Comparison of ENCODE assay signal across 29 cellular contexts in genomic region chr6:158509465-158509864, GRCh38.
"Had no signal": no experiment of that assay in that cellular context is flagged by ENCODE, and none has a peak within 500 bp of the region (broad histone marks: within the 10 kb centered on the region; RNA-seq: fewer than 3 reads in every experiment).

No MANE protein-coding gene starts in this region.

- H3K27me3 ChIP-seq: brain microvascular endothelial cell had no signal

- H3K36me3 ChIP-seq: brain microvascular endothelial cell had no signal

- ATAC-seq: activated T-cell treated with anti-CD3 and anti-CD28 coated beads, Interleukin-2, amount 50 U/mL, for 72 hours; activated T-helper 17 cell treated with anti-CD3 and anti-CD28 coated beads, Interleukin-2, amount 50 U/mL, for 72 hours; PC-3 had no signal

- DNase-seq: activated B cell treated with CpG ODN at 0.5 μM for 24 hours; activated CD4-positive, alpha-beta memory T cell treated with anti-CD3 and anti-CD28 coated beads, Interleukin-2, amount 10 ng/mL, durations not matched to agents 7 days and 5 days; activated CD4-positive, alpha-beta T cell treated with anti-CD3 and anti-CD28 coated beads for 4 hours; activated CD4-positive, CD25-positive, alpha-beta regulatory T cell treated with anti-CD3 and anti-CD28 coated beads, Interleukin-2, amount 50 U/mL, for 72 hours; activated effector memory CD4-positive, alpha-beta T cell treated with anti-CD3 and anti-CD28 coated beads, Interleukin-2, amount 50 U/mL, for 16 hours; activated naive CD4-positive, alpha-beta T cell; activated naive CD4-positive, alpha-beta T cell treated with anti-CD3 and anti-CD28 coated beads, Interleukin-2, amount 50 U/mL, for 16 hours; activated naive CD8-positive, alpha-beta T cell treated with anti-CD3 and anti-CD28 coated beads for 36 hours; activated T-cell treated with anti-CD3 and anti-CD28 coated beads, Interleukin-2, amount 50 U/mL, for 1 hour; activated T-cell treated with anti-CD3 and anti-CD28 coated beads, Interleukin-2, amount 50 U/mL, for 72 hours; amniotic stem cell; aorta; brain microvascular endothelial cell; central memory CD4-positive, alpha-beta T cell; Karpas-422; NCI-H1092; NCI-H1436 treated with DMSO at 0.1 percent for 48 hours; NCI-H1694 treated with DMSO at 0.1 percent for 48 hours; NCI-H2029; NCI-H345; NCI-H524 treated with DMSO at 0.1 percent for 48 hours; PC-3; Right ventricle myocardium superior; SW 1271; T-helper 1 cell; T-helper 2 cell; T-helper 9 cell had no signal

- H3K27ac ChIP-seq: brain microvascular endothelial cell, VCaP had no signal
